Comparison of ENCODE assay signal across 16 cellular contexts in the genomic region with DNA sequence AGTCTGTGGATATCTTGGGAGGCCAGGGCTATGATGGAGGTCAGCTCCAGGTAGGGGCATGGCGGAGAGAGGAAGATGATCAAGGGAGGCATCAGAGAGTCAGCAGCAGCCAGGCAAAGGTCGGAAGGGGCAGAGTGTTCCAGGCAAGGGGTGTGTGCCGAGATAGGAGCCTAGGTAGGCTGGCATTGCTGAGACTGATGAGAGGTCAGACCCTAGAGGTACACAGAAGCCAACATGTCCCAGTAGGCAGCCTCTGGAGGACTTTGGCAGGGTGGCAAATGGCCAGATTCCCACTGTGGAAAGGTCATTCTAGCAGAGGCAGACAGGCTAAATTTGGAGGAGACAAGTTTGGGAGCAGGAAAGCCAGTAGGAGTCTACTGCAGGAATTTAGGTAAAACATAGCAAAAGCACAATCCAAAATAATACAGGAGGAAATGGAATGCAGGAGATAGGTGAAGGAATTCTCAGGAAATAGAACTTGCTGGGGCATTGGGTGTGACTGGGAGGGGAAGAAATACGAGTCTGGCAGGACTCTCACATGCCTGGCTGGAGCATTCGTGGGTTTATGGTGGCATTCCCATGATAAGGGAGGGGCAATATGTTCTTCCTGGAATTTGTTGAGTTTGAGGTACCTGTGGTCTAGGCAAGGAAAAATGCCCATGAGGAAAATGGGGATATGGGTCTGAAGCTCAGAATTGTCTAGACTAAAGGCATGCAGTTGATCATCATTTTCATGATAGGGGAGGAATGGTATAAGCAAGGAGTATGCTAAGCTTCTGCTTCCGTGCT. TPM values are rescaled to one million over a fixed set of nuclear protein-coding genes. Genes with fewer than 3 reads are reported as not detected.
"Had no signal": no experiment of that assay in that cellular context is flagged by ENCODE, and none has a peak within 500 bp of the region (broad histone marks: within the 10 kb centered on the region; RNA-seq: fewer than 3 reads in every experiment).

No MANE protein-coding gene starts in this region.

- H3K9ac ChIP-seq: parathyroid adenoma had no signal

- H3K9me3 ChIP-seq: upper lobe of left lung had no signal

- H3K27me3 ChIP-seq: upper lobe of left lung had no signal

- H3K4me3 Mint-ChIP-seq: activated naive CD4-positive, alpha-beta T cell treated with anti-CD3 and anti-CD28 coated beads, Interleukin-2, amount 50 U/mL, for 24 hours; effector memory CD8-positive, alpha-beta T cell; immature natural killer cell; neural crest cell; stimulated activated naive B cell treated with anti-CD40 and anti-IgM and Interleukin-4, amounts not matched to agents 10 μg/mL and 1 μg/mL and 100 μg/mL, for 72 hours; T-helper 2 cell treated with Interferon-gamma antibody and Interleukin-4, amounts not matched to agents 5 μg/mL and 100 μg/mL, for 36 hours had no signal

- ATAC-seq: effector memory CD8-positive, alpha-beta T cell; stimulated activated naive B cell treated with anti-CD40 and anti-IgM and Interleukin-4, amounts not matched to agents 10 μg/mL and 1 μg/mL and 100 μg/mL, for 72 hours had no signal

- H3K4me1 Mint-ChIP-seq: activated naive CD4-positive, alpha-beta T cell treated with anti-CD3 and anti-CD28 coated beads, Interleukin-2, amount 50 U/mL, for 24 hours; immature natural killer cell; stimulated activated naive B cell treated with anti-CD40 and anti-IgM and Interleukin-4, amounts not matched to agents 10 μg/mL and 1 μg/mL and 100 μg/mL, for 72 hours had no signal

- H3K36me3 ChIP-seq: upper lobe of left lung had no signal

- H3K9me3 Mint-ChIP-seq: activated naive CD4-positive, alpha-beta T cell treated with anti-CD3 and anti-CD28 coated beads, Interleukin-2, amount 50 U/mL, for 24 hours; T-helper 2 cell treated with Interferon-gamma antibody and Interleukin-4, amounts not matched to agents 5 μg/mL and 100 μg/mL, for 36 hours had no signal

- H3K4me1 ChIP-seq: parathyroid adenoma, upper lobe of left lung had no signal

- DNase-seq: activated CD4-positive, alpha-beta T cell treated with anti-CD3 and anti-CD28 coated beads, Interleukin-2, amount 50 U/mL, for 1 hour; activated effector memory CD4-positive, alpha-beta T cell treated with Interleukin-2 at 50 U/mL for 16 hours; activated T-cell treated with anti-CD3 and anti-CD28 coated beads, Interleukin-2, amount 50 U/mL, for 1 hour; central memory CD4-positive, alpha-beta T cell; effector memory CD8-positive, alpha-beta T cell; immature natural killer cell; mesenchymal stem cell; stimulated activated CD4-positive, alpha-beta T cell treated with anti-CD3 and anti-CD28 coated beads, Interleukin-2, amount 100 ng/mL, for 24 hours; stimulated activated naive B cell treated with anti-CD40 and anti-IgM and Interleukin-4, amounts not matched to agents 10 μg/mL and 1 μg/mL and 100 μg/mL, for 72 hours; substantia nigra; upper lobe of left lung had no signal

- H3K27ac ChIP-seq: parathyroid adenoma, upper lobe of left lung had no signal

- H3K27ac Mint-ChIP-seq: activated naive CD4-positive, alpha-beta T cell treated with anti-CD3 and anti-CD28 coated beads, Interleukin-2, amount 50 U/mL, for 24 hours; effector memory CD8-positive, alpha-beta T cell; immature natural killer cell; stimulated activated naive B cell treated with anti-CD40 and anti-IgM and Interleukin-4, amounts not matched to agents 10 μg/mL and 1 μg/mL and 100 μg/mL, for 72 hours; T-helper 2 cell treated with Interferon-gamma antibody and Interleukin-4, amounts not matched to agents 5 μg/mL and 100 μg/mL, for 36 hours had no signal

- H3K36me3 Mint-ChIP-seq: activated naive CD4-positive, alpha-beta T cell treated with anti-CD3 and anti-CD28 coated beads, Interleukin-2, amount 50 U/mL, for 24 hours; immature natural killer cell; stimulated activated naive B cell treated with anti-CD40 and anti-IgM and Interleukin-4, amounts not matched to agents 10 μg/mL and 1 μg/mL and 100 μg/mL, for 72 hours had no signal

- H3K4me3 ChIP-seq: upper lobe of left lung had no signal

RNA-seq across cellular contexts. Expression of a gene that starts 25.7 kb away (rescaled TPM):
- total RNA-seq: glomerular endothelial cell had no signal

RNA-seq across cellular contexts. Expression of a gene that starts 26.1 kb away (rescaled TPM):
- total RNA-seq: glomerular endothelial cell, neural crest cell had no signal
- polyA plus RNA-seq: immature natural killer cell had no signal

RNA-seq across cellular contexts. Expression of a gene that starts 26.1 kb away (rescaled TPM):
- total RNA-seq: glomerular endothelial cell had no signal
